30 cellular contexts compared by ENCODE assay signal in the genomic region with DNA sequence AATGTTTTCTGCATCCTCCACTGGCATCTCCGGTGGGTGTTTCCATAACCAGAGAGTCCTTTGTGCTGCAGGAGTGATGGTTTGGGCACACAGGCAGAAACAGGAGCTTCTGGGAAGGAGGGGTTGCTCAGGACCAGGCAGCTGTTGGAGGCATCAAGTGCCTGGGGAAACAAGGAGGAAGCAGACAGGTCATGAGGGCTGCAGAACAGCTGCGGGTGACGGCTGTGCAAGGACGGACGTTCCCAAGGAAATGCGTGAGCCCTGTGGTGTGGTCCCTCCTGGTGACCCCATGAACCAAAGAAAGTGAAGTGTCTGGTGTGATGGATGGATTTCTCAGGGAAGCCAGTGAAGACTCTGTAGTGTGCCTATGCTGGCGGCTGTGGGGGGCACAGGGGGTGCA.
"Had no signal": no experiment of that assay in that cellular context is flagged by ENCODE, and none has a peak within 500 bp of the region (broad histone marks: within the 10 kb centered on the region; RNA-seq: fewer than 3 reads in every experiment).

No MANE protein-coding gene starts in this region.

- H3K4me1 ChIP-seq: body of pancreas, colonic mucosa, lower lobe of right lung, right lobe of liver, upper lobe of left lung, vagina had no signal

- ATAC-seq: activated CD4-positive, CD25-positive, alpha-beta regulatory T cell treated with anti-CD3 and anti-CD28 coated beads, Interleukin-2, amount 50 U/mL, for 24 hours; body of pancreas; effector memory CD8-positive, alpha-beta T cell; left lobe of liver; lower lobe of right lung; natural killer cell; right lobe of liver; stimulated activated memory B cell treated with anti-CD40 and anti-IgM and Interleukin-4, amounts not matched to agents 10 μg/mL and 1 μg/mL and 100 μg/mL, for 72 hours had no signal

- DNase-seq: activated CD4-positive, alpha-beta T cell treated with anti-CD3 and anti-CD28 coated beads for 48 hours; activated CD4-positive, alpha-beta T cell treated with anti-CD3 and anti-CD28 coated beads, Interleukin-2, amount 50 U/mL, for 48 hours; activated CD8-positive, alpha-beta memory T cell treated with anti-CD3 and anti-CD28 coated beads for 24 hours; activated effector memory CD4-positive, alpha-beta T cell treated with Interleukin-2 at 50 U/mL for 16 hours; activated naive CD4-positive, alpha-beta T cell treated with Interleukin-2 at 50 U/mL for 16 hours; aorta; body of pancreas; cerebellar nuclear complex; colonic mucosa; dorsolateral prefrontal cortex; effector memory CD8-positive, alpha-beta T cell; foreskin fibroblast; head of caudate nucleus; lower lobe of right lung; natural killer cell; posterior cingulate gyrus; right lobe of liver; stimulated activated CD4-positive, alpha-beta T cell treated with anti-CD3 and anti-CD28 coated beads, Interleukin-1b, Interleukin-23, amount 100 ng/mL, for 48 hours; stimulated activated CD4-positive, alpha-beta T cell treated with anti-CD3 and anti-CD28 coated beads, Interleukin-4, amount 100 ng/mL, for 4 hours; stimulated activated CD8-positive, alpha-beta memory T cell treated with anti-CD3 and anti-CD28 coated beads, Interleukin-4, amount 100 ng/mL, for 48 hours; stimulated activated naive CD8-positive, alpha-beta T cell treated with anti-CD3 and anti-CD28 coated beads, Interleukin-15, amount 100 ng/mL, for 72 hours; substantia nigra; T1000; WERI-Rb-1 had no signal

- H3K4me2 ChIP-seq: smooth muscle cell had no signal

- H3K36me3 ChIP-seq: colonic mucosa, lower lobe of right lung, right lobe of liver, upper lobe of left lung, vagina, WERI-Rb-1 had no signal

- H3K27ac ChIP-seq: body of pancreas, colonic mucosa, dorsolateral prefrontal cortex, lower lobe of right lung, right lobe of liver, upper lobe of left lung, vagina, WERI-Rb-1 had no signal

- H3K4me3 ChIP-seq: body of pancreas, colonic mucosa, dorsolateral prefrontal cortex, lower lobe of right lung, right lobe of liver, smooth muscle cell, upper lobe of left lung, vagina had no signal

- H3K9me3 ChIP-seq: body of pancreas, colonic mucosa, lower lobe of right lung, right lobe of liver, upper lobe of left lung, vagina had no signal

- H3K27me3 ChIP-seq: body of pancreas, colonic mucosa, dorsolateral prefrontal cortex, right lobe of liver, upper lobe of left lung, vagina had no signal
